In genomic region chr15:70701891-70702568, GRCh38 we compare ENCODE assay signal across 10 cellular contexts.
DNase-seq lines count a peak whose midpoint lies in the region; ATAC-seq and TF ChIP-seq lines count a peak whose summit lies in the region.
"Had no signal": no experiment of that assay in that cellular context is flagged by ENCODE, and none has a peak within 500 bp of the region (broad histone marks: within the 10 kb centered on the region; RNA-seq: fewer than 3 reads in every experiment).

No MANE protein-coding gene starts in this region.

- TF ChIP-seq CTCF in fibroblast of the aortic adventitia (IDR thresholded peaks at IDR 0.05; ENCODE audit: insufficient read depth, low read length) = no peak
- TF ChIP-seq CTCF in glutamatergic neuron (IDR thresholded peaks at IDR 0.05; ENCODE audit: partially characterized antibody, unreplicated experiment) = no peak

- in situ Hi-C loops in SK-MEL-5 (cut with HindIII; ENCODE audit: low pct_unique_long_range_greater_than_20kb, low sequenced_read_pairs) = no loop called here

- no peak overlapping the region for H3K27ac Mint-ChIP-seq in glutamatergic neuron (ENCODE audit: unreplicated experiment)
- H3K27ac Mint-ChIP-seq: activated naive CD8-positive, alpha-beta T cell treated with anti-CD3 and anti-CD28 coated beads, Interleukin-2, amount 10 ng/mL, durations not matched to agents 7 days and 5 days had no signal

- ATAC-seq in HG02763 (IDR thresholded peaks at IDR 0.05; ENCODE audit: unreplicated experiment) = no peak

- H3K9me3 Mint-ChIP-seq in glutamatergic neuron (ENCODE audit: unreplicated experiment) = no peaks in the 10 kb centered on the region
- H3K9me3 Mint-ChIP-seq: activated naive CD8-positive, alpha-beta T cell treated with anti-CD3 and anti-CD28 coated beads, Interleukin-2, amount 10 ng/mL, durations not matched to agents 7 days and 5 days had no signal

- H3K4me1 Mint-ChIP-seq in glutamatergic neuron (ENCODE audit: low read depth, unreplicated experiment) = no peaks in the 10 kb centered on the region
- H3K4me1 Mint-ChIP-seq: activated naive CD8-positive, alpha-beta T cell treated with anti-CD3 and anti-CD28 coated beads, Interleukin-2, amount 10 ng/mL, durations not matched to agents 7 days and 5 days had no signal

- peak overlapping the region; percentile 54 for H3K4me3 ChIP-seq in fibroblast of the aortic adventitia (ENCODE audit: low read depth, low read length)

- DNase-seq in COLO829 (ENCODE audit: low spot score) = peak; percentile 56
- peak; percentile 83 for DNase-seq in SK-MEL-5 (ENCODE audit: low read depth, low spot score)
- peak; percentile 68 for DNase-seq in fibroblast of the aortic adventitia (ENCODE audit: low read depth)
- peak; percentile 35 for DNase-seq in pons (ENCODE audit: low spot score)
- DNase-seq in glutamatergic neuron = no peak
- no peak for DNase-seq in DMS153 (lab: John Stamatoyannopoulos, UW)
- DNase-seq in DMS79 (lab: John Stamatoyannopoulos, UW) = no peak
- DNase-seq: activated naive CD8-positive, alpha-beta T cell treated with anti-CD3 and anti-CD28 coated beads, Interleukin-2, amount 10 ng/mL, durations not matched to agents 7 days and 5 days; NCI-H510A treated with DMSO at 0.1 percent for 48 hours had no signal

- no peak overlapping the region for H3K4me3 Mint-ChIP-seq in glutamatergic neuron (ENCODE audit: unreplicated experiment)
- H3K4me3 Mint-ChIP-seq: activated naive CD8-positive, alpha-beta T cell treated with anti-CD3 and anti-CD28 coated beads, Interleukin-2, amount 10 ng/mL, durations not matched to agents 7 days and 5 days had no signal

- H3K36me3 Mint-ChIP-seq in glutamatergic neuron (ENCODE audit: unreplicated experiment) = no peaks in the 10 kb centered on the region
- H3K36me3 Mint-ChIP-seq: activated naive CD8-positive, alpha-beta T cell treated with anti-CD3 and anti-CD28 coated beads, Interleukin-2, amount 10 ng/mL, durations not matched to agents 7 days and 5 days had no signal

- no peaks in the 10 kb centered on the region for H3K27me3 Mint-ChIP-seq in glutamatergic neuron (ENCODE audit: unreplicated experiment)

Comparison
In these comparisons a context has a peak if more than half of its experiments do, and no peak if none do; other contexts are left out.
1. DNase-seq: peak in COLO829 (single experiment), SK-MEL-5 (single experiment), fibroblast of the aortic adventitia (single experiment) and pons (single experiment); none in glutamatergic neuron (single experiment), DMS153 (single experiment) and DMS79 (single experiment).